In genomic region chr13:27252467-27252866, GRCh38 we compare ENCODE assay signal across 9 cellular contexts. TPM values are rescaled to one million over a fixed set of nuclear protein-coding genes. Genes with fewer than 3 reads are reported as not detected.
DNase-seq lines count a peak whose midpoint lies in the region; ATAC-seq, FAIRE-seq and TF ChIP-seq lines count a peak whose summit lies in the region.
"Had no signal": no experiment of that assay in that cellular context is flagged by ENCODE, and none has a peak within 500 bp of the region (broad histone marks: within the 10 kb centered on the region; RNA-seq: fewer than 3 reads in every experiment).

No MANE protein-coding gene starts in this region.

- H3K9me3 ChIP-seq in keratinocyte (ENCODE audit: control insufficient read depth, low read depth, low read length) (no peaks in the 10 kb centered on the region), subcutaneous abdominal adipose tissue (ENCODE audit: control insufficient read depth in 5 of 5, low read length in 5 of 5) (no peaks in the 10 kb centered on the region)

- no peak overlapping the region for H2AFZ ChIP-seq in keratinocyte (ENCODE audit: control insufficient read depth, low read length)

- H3K27ac ChIP-seq in keratinocyte (ENCODE audit: control insufficient read depth, insufficient read depth, low read length) (peak overlapping the region; percentile 99), subcutaneous abdominal adipose tissue (ENCODE audit: low read depth, low read length) (peak overlapping the region; percentile 99)

- ATAC-seq in activated naive CD4-positive, alpha-beta T cell treated with anti-CD3 and anti-CD28 coated beads, Interleukin-2, amount 50 U/mL, for 72 hours, result no peak

- peak overlapping the region; percentile 100 for H3K9ac ChIP-seq in keratinocyte (ENCODE audit: control insufficient read depth, extremely low read depth, insufficient read depth, low read length)
- H3K9ac ChIP-seq in subcutaneous abdominal adipose tissue (ENCODE audit: low read length in 5 of 5), result peak overlapping the region; percentile 96 to 100 (median 98)

- dilution Hi-C loops in keratinocyte (cut with MboI; ENCODE audit: extremely low pct_ligation_motif_present, low sequenced_read_pairs), result no loop called here

- no peaks in the 10 kb centered on the region for H3K27me3 ChIP-seq in keratinocyte (ENCODE audit: control insufficient read depth, extremely low read depth, insufficient read depth, low read length)
- no peaks in the 10 kb centered on the region for H3K27me3 ChIP-seq in subcutaneous abdominal adipose tissue (ENCODE audit: control insufficient read depth in 5 of 5, insufficient read depth in 4 of 5, low read length in 5 of 5)

- TF ChIP-seq CTCF in keratinocyte (optimal IDR thresholded peaks at IDR 0.05 in 1 of 3, IDR thresholded peaks at IDR 0.05 in 1 of 3, conservative IDR thresholded peaks at IDR 0.05 in 1 of 3; ENCODE audit: extremely low read depth in 1 of 3, insufficient read depth in 2 of 3, low read length in 3 of 3), result no peak

- H3K79me2 ChIP-seq in keratinocyte (ENCODE audit: control insufficient read depth, insufficient read depth, low read length), result peaks cover 65% of the 10 kb centered on the region

- H3K9me1 ChIP-seq in keratinocyte (ENCODE audit: control insufficient read depth, extremely low read depth, insufficient read depth, low read length), result peaks cover 3% of the 10 kb centered on the region

- H3K9me3 Mint-ChIP-seq in activated naive CD4-positive, alpha-beta T cell treated with anti-CD3 and anti-CD28 coated beads, Interleukin-2, amount 50 U/mL, for 72 hours, result no peaks in the 10 kb centered on the region

- peaks cover 17 to 47% of the 10 kb centered on the region in 2 experiments for H3K36me3 ChIP-seq in keratinocyte (ENCODE audit: control insufficient read depth in 2 of 2, extremely low read depth in 1 of 2, insufficient read depth in 2 of 2, low read length in 2 of 2)
- H3K36me3 ChIP-seq in subcutaneous abdominal adipose tissue (ENCODE audit: control insufficient read depth in 5 of 5, insufficient read depth in 5 of 5, low read length in 5 of 5), result peaks cover 16 to 37% (median 24%) of the 10 kb centered on the region in 5 donors

- H4K20me1 ChIP-seq in keratinocyte (ENCODE audit: control insufficient read depth, extremely low read depth, insufficient read depth, low read length), result peaks cover 8% of the 10 kb centered on the region

- H3K4me2 ChIP-seq in keratinocyte (ENCODE audit: control insufficient read depth, extremely low read depth, insufficient read depth, low read depth, low read length), result peak overlapping the region; percentile 88

- H3K4me3 ChIP-seq in keratinocyte (ENCODE audit: control insufficient read depth in 2 of 3, extremely low read depth in 1 of 3, insufficient read depth in 2 of 3, low read depth in 1 of 3, low read length in 3 of 3) (peak overlapping the region; percentile 94 to 97 (median 97)), subcutaneous abdominal adipose tissue (ENCODE audit: low read depth in 1 of 5, low read length in 5 of 5) (peak overlapping the region; percentile 89 to 99 (median 94))

- peaks cover 22% of the 10 kb centered on the region for H3K4me1 ChIP-seq in keratinocyte (ENCODE audit: control insufficient read depth, extremely low read depth, insufficient read depth, low read length)
- H3K4me1 ChIP-seq in subcutaneous abdominal adipose tissue (ENCODE audit: control insufficient read depth in 5 of 5, insufficient read depth in 5 of 5, low read length in 5 of 5), result peaks cover 2 to 41% (median 30%) of the 10 kb centered on the region in 5 donors

- peaks cover 43 to 51% of the 10 kb centered on the region in 2 donors for H3K36me3 Mint-ChIP-seq in activated naive CD4-positive, alpha-beta T cell treated with anti-CD3 and anti-CD28 coated beads, Interleukin-2, amount 50 U/mL, for 72 hours

- DNase-seq in NCI-H82 (lab: John Stamatoyannopoulos, UW), result peak; percentile 34
- no peak for DNase-seq in NCI-H82 treated with DMSO at 0.1 percent for 48 hours (lab: John Stamatoyannopoulos, UW; ENCODE audit: unreplicated experiment)
- DNase-seq in activated naive CD4-positive, alpha-beta T cell treated with anti-CD3 and anti-CD28 coated beads, Interleukin-2, amount 50 U/mL, for 72 hours (ENCODE audit: low spot score in 2 of 2), result no peak
- DNase-seq in keratinocyte (ENCODE audit: low read depth, low spot score), result no peak
- no peak for DNase-seq in hypothalamus (lab: John Stamatoyannopoulos, UW)
- no peak for DNase-seq in dedifferentiated amniotic fluid mesenchymal stem cell (ENCODE audit: extremely low spot score)
- no peak for DNase-seq in HCEC 1CT

- peak overlapping the region; percentile 100 for H3K27ac Mint-ChIP-seq in activated naive CD4-positive, alpha-beta T cell treated with anti-CD3 and anti-CD28 coated beads, Interleukin-2, amount 50 U/mL, for 72 hours

- FAIRE-seq in keratinocyte (lab: Jason Lieb, UNC), result no peak
- FAIRE-seq: colon had no signal

RNA-seq across cellular contexts. Expression of gene RPL21, which starts 1.1 kb away (rescaled TPM):
- 1,000 to 10,000 TPM; 1,438 to 1,746 TPM for total RNA-seq in activated naive CD4-positive, alpha-beta T cell treated with anti-CD3 and anti-CD28 coated beads, Interleukin-2, amount 50 U/mL, for 72 hours
- polyA plus RNA-seq in keratinocyte, result 1,238 to 1,751 TPM (median 1,377 TPM) in 3 replicates
- 522 TPM for polyA plus RNA-seq in keratinocyte (2011; ENCODE audit: low read depth)
- 1,297 and 1,976 TPM in 2 replicates for polyA plus RNA-seq in keratinocyte (2011; cell fraction: cytosol; rRNA removed)
- 270 and 346 TPM in 2 replicates for polyA plus RNA-seq in keratinocyte (2011; cell fraction: nucleus; rRNA removed)
- polyA plus RNA-seq in keratinocyte (2012; ENCODE audit: low replicate concordance), result 1,973 and 2,515 TPM in 2 replicates
- 17.9 to 194 TPM (median 98.4 TPM) in 3 replicates for polyA minus RNA-seq in keratinocyte
- 249 TPM for polyA minus RNA-seq in keratinocyte (2011; cell fraction: cytosol; rRNA and poly(A)+ RNA removed)
- polyA minus RNA-seq in keratinocyte (2011; cell fraction: nucleus; rRNA and poly(A)+ RNA removed), result 64.2 and 123 TPM in 2 replicates

RNA-seq across cellular contexts. Expression of gene RASL11A, which starts 18.2 kb away (rescaled TPM):
- total RNA-seq in activated naive CD4-positive, alpha-beta T cell treated with anti-CD3 and anti-CD28 coated beads, Interleukin-2, amount 50 U/mL, for 72 hours, result 1 to 10 TPM; 1.8 to 3.4 TPM
- polyA plus RNA-seq in keratinocyte, result 0.87 to 1.5 TPM (median 1.1 TPM) in 3 replicates
- 0.84 TPM for polyA plus RNA-seq in keratinocyte (2011; ENCODE audit: low read depth)
- polyA plus RNA-seq in keratinocyte (2011; cell fraction: cytosol; rRNA removed), result 0.30 and 0.64 TPM in 2 replicates
- polyA plus RNA-seq in keratinocyte (2011; cell fraction: nucleus; rRNA removed), result 0.32 and 0.60 TPM in 2 replicates
- polyA plus RNA-seq in keratinocyte (2012; ENCODE audit: low replicate concordance), result 0.72 and 1.4 TPM in 2 replicates
- polyA minus RNA-seq in keratinocyte, result 1.1 to 5.0 TPM (median 3.9 TPM) in 3 replicates
- polyA minus RNA-seq in keratinocyte (2011; cell fraction: cytosol; rRNA and poly(A)+ RNA removed), result not detected
- 0.53 and 2.2 TPM in 2 replicates for polyA minus RNA-seq in keratinocyte (2011; cell fraction: nucleus; rRNA and poly(A)+ RNA removed)
